In genomic region chr2:233118601-233119000, GRCh38 we compare ENCODE assay signal across 16 cellular contexts. TPM values are rescaled to one million over a fixed set of nuclear protein-coding genes. Genes with fewer than 3 reads are reported as not detected.
DNase-seq lines count a peak whose midpoint lies in the region; ATAC-seq and TF ChIP-seq lines count a peak whose summit lies in the region.
"Had no signal": no experiment of that assay in that cellular context is flagged by ENCODE, and none has a peak within 500 bp of the region (broad histone marks: within the 10 kb centered on the region; RNA-seq: fewer than 3 reads in every experiment).

No MANE protein-coding gene starts in this region.

- H3K27ac Mint-ChIP-seq in activated T-cell treated with anti-CD3 and anti-CD28 coated beads, Interleukin-2, amount 50 U/mL, for 24 hours: peak overlapping the region; percentile 82
- peak overlapping the region in 2 of 3 donors; percentile 61 to 95 for H3K27ac Mint-ChIP-seq in IgD-negative memory B cell
- H3K27ac Mint-ChIP-seq in dendritic cell treated with granulocyte-macrophage colony-stimulating factor and Interleukin-4, amounts not matched to agents 40 ng/mL and 50 ng/mL, for 4 days: peak overlapping the region; percentile 84

- H3K27me3 Mint-ChIP-seq in activated T-cell treated with anti-CD3 and anti-CD28 coated beads, Interleukin-2, amount 50 U/mL, for 24 hours: no peaks in the 10 kb centered on the region
- H3K27me3 Mint-ChIP-seq in IgD-negative memory B cell: no peaks in the 10 kb centered on the region
- H3K27me3 Mint-ChIP-seq in dendritic cell treated with granulocyte-macrophage colony-stimulating factor and Interleukin-4, amounts not matched to agents 40 ng/mL and 50 ng/mL, for 4 days: no peaks in the 10 kb centered on the region

- no peaks in the 10 kb centered on the region for H3K9me3 Mint-ChIP-seq in activated T-cell treated with anti-CD3 and anti-CD28 coated beads, Interleukin-2, amount 50 U/mL, for 24 hours
- peaks cover 0 to 1% (median 0%) of the 10 kb centered on the region in 3 donors for H3K9me3 Mint-ChIP-seq in IgD-negative memory B cell
- no peaks in the 10 kb centered on the region for H3K9me3 Mint-ChIP-seq in dendritic cell treated with granulocyte-macrophage colony-stimulating factor and Interleukin-4, amounts not matched to agents 40 ng/mL and 50 ng/mL, for 4 days

- DNase-seq in activated T-cell treated with anti-CD3 and anti-CD28 coated beads, Interleukin-2, amount 50 U/mL, for 24 hours: peak; percentile 28
- no peak for DNase-seq in activated T-cell treated with anti-CD3 and anti-CD28 coated beads for 4 hours
- no peak for DNase-seq in psoas muscle
- no peak for DNase-seq in lower lobe of right lung
- DNase-seq: EL; hippocampal formation; MM.1S; mucosa of descending colon; NCI-H526 treated with DMSO at 0.1 percent for 48 hours; OCI-M1; stimulated activated naive CD8-positive, alpha-beta T cell treated with anti-CD3 and anti-CD28 coated beads, Interleukin-15, Interleukin-2, amounts not matched to agents 100 U/mL and 50 U/mL, for 24 hours had no signal

- TF ChIP-seq CTCF in psoas muscle (IDR thresholded peaks at IDR 0.05) (no peak), lower lobe of right lung (IDR thresholded peaks at IDR 0.05) (no peak)

- H3K27me3 ChIP-seq in psoas muscle (ENCODE audit: insufficient read depth in 3 of 3, low read length in 2 of 3) (peaks cover 0 to 3% (median 0%) of the 10 kb centered on the region in 3 donors), lower lobe of right lung (ENCODE audit: low read depth) (no peaks in the 10 kb centered on the region)
- H3K27me3 ChIP-seq: cardiac muscle cell had no signal

- ATAC-seq in psoas muscle (peak in 3 of 4 donors; percentile 30 to 57 (median 47)), lower lobe of right lung (no peak), HG02678 (IDR thresholded peaks at IDR 0.05; ENCODE audit: unreplicated experiment) (no peak), GM18502 (IDR thresholded peaks at IDR 0.05; ENCODE audit: poor library complexity, unreplicated experiment) (no peak)
- ATAC-seq: mucosa of descending colon; stimulated activated naive CD8-positive, alpha-beta T cell treated with anti-CD3 and anti-CD28 coated beads, Interleukin-15, Interleukin-2, amounts not matched to agents 100 U/mL and 50 U/mL, for 24 hours had no signal

- H3K36me3 ChIP-seq in psoas muscle (ENCODE audit: insufficient read depth in 1 of 2, low read depth in 1 of 2) (no peaks in the 10 kb centered on the region), lower lobe of right lung (peaks cover 17% of the 10 kb centered on the region)
- H3K36me3 ChIP-seq: cardiac muscle cell had no signal

- intact Hi-C loops in dendritic cell treated with granulocyte-macrophage colony-stimulating factor and Interleukin-4, amounts not matched to agents 40 ng/mL and 50 ng/mL, for 4 days (cut with micrococcal nuclease): no loop called here
- intact Hi-C loops in psoas muscle (cut with DNase I) (no loop called here), lower lobe of right lung (cut with DNase I) (no loop called here)

- H3K36me3 Mint-ChIP-seq in activated T-cell treated with anti-CD3 and anti-CD28 coated beads, Interleukin-2, amount 50 U/mL, for 24 hours (ENCODE audit: low read depth): peaks cover 60% of the 10 kb centered on the region
- no peaks in the 10 kb centered on the region for H3K36me3 Mint-ChIP-seq in IgD-negative memory B cell
- H3K36me3 Mint-ChIP-seq in dendritic cell treated with granulocyte-macrophage colony-stimulating factor and Interleukin-4, amounts not matched to agents 40 ng/mL and 50 ng/mL, for 4 days (ENCODE audit: low read depth): peaks cover 87% of the 10 kb centered on the region

- H3K4me1 Mint-ChIP-seq in activated T-cell treated with anti-CD3 and anti-CD28 coated beads, Interleukin-2, amount 50 U/mL, for 24 hours (ENCODE audit: low read depth): peaks cover 61% of the 10 kb centered on the region
- peaks cover 41 to 61% (median 57%) of the 10 kb centered on the region in 3 donors for H3K4me1 Mint-ChIP-seq in IgD-negative memory B cell
- H3K4me1 Mint-ChIP-seq in dendritic cell treated with granulocyte-macrophage colony-stimulating factor and Interleukin-4, amounts not matched to agents 40 ng/mL and 50 ng/mL, for 4 days (ENCODE audit: low read depth): peaks cover 64% of the 10 kb centered on the region

- WGBS in psoas muscle, 3 donors: 30 to 49% (median 41%) methylated on average over 10 of the region's 10 CpGs

- no peak overlapping the region for H3K27ac ChIP-seq in psoas muscle
- H3K27ac ChIP-seq in lower lobe of right lung: no peak overlapping the region
- H3K27ac ChIP-seq: cardiac muscle cell had no signal

- peaks cover 7% of the 10 kb centered on the region for H3K4me1 ChIP-seq in psoas muscle
- no peaks in the 10 kb centered on the region for H3K4me1 ChIP-seq in lower lobe of right lung

- H3K4me3 ChIP-seq in psoas muscle: no peak overlapping the region
- H3K4me3 ChIP-seq in lower lobe of right lung: no peak overlapping the region
- H3K4me3 ChIP-seq: cardiac muscle cell, mucosa of descending colon had no signal

- no peak overlapping the region for H3K4me3 Mint-ChIP-seq in activated T-cell treated with anti-CD3 and anti-CD28 coated beads, Interleukin-2, amount 50 U/mL, for 24 hours
- peak overlapping the region in 3 of 4 donors; percentile 52 to 85 (median 57) for H3K4me3 Mint-ChIP-seq in IgD-negative memory B cell
- no peak overlapping the region for H3K4me3 Mint-ChIP-seq in dendritic cell treated with granulocyte-macrophage colony-stimulating factor and Interleukin-4, amounts not matched to agents 40 ng/mL and 50 ng/mL, for 4 days

- H3K9me3 ChIP-seq in psoas muscle: no peaks in the 10 kb centered on the region
- no peaks in the 10 kb centered on the region for H3K9me3 ChIP-seq in lower lobe of right lung
- H3K9me3 ChIP-seq: mucosa of descending colon had no signal

RNA-seq across cellular contexts. Expression of gene INPP5D, which starts 58.5 kb away (rescaled TPM):
- polyA plus RNA-seq in IgD-negative memory B cell (220 TPM), psoas muscle (1 to 10 TPM; 1.2 to 2.4 (median 2.4) TPM)
- total RNA-seq in psoas muscle (1 to 10 TPM; 2.8 to 4.2 (median 3.7) TPM), lower lobe of right lung (32.0 TPM)

Comparison
In these comparisons a context has a peak if more than half of its experiments do, and no peak if none do; other contexts are left out.
1. H3K4me3 Mint-ChIP-seq: peak in IgD-negative memory B cell (3 of 4); none in activated T-cell treated with anti-CD3 and anti-CD28 coated beads, Interleukin-2, amount 50 U/mL, for 24 hours (single experiment) and dendritic cell treated with granulocyte-macrophage colony-stimulating factor and Interleukin-4, amounts not matched to agents 40 ng/mL and 50 ng/mL, for 4 days (single experiment).
2. ATAC-seq: peak in psoas muscle (3 of 4); none in lower lobe of right lung (0 of 2), HG02678 (single experiment) and GM18502 (single experiment).
3. Peak in every context shown above with its lines, with median percentiles within 50 percentile points of each other: H3K27ac Mint-ChIP-seq.